Comparison of ENCODE assay signal across 18 cellular contexts in the genomic region with DNA sequence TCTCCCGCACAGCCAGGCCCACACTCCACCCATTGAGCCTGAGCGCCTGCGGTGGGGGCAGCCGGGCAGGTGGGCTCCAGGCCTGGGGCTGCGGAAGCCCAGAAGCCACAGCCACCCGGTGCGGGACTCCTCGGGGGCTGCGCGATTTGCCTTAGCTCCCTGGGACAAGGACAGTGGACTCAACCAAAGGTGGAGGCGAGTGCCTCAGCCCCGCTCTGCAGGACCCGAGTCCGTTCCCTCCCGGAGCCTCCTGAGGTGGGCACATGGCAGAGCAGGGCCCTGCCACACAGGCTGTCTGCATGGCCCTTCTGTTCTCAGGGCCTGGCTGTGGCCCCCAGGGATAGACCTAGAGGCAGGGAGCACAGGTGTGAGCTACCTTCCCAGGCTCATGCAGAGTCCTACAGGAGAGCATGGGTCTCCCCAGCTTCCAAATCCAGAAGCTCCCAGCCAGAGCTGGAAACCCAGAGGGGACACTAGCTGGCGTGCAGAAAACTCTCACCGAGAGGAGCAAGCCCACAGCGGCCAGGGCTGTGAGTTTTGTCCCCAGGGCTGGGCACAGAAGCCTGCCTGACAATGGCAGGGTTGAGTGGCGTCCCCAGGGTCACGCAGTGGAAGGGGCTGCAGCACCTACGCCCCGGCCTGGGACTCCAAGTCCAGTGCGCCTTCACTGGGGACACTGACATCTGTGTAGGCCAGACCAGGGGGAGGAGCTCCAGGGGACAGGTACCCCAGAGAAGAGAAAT. TPM values are rescaled to one million over a fixed set of nuclear protein-coding genes. Genes with fewer than 3 reads are reported as not detected.
DNase-seq lines count a peak whose midpoint lies in the region; ATAC-seq, FAIRE-seq and TF ChIP-seq lines count a peak whose summit lies in the region.
"Had no signal": no experiment of that assay in that cellular context is flagged by ENCODE, and none has a peak within 500 bp of the region (broad histone marks: within the 10 kb centered on the region; RNA-seq: fewer than 3 reads in every experiment).

No MANE protein-coding gene starts in this region.

- intact Hi-C loops in right lobe of liver (cut with DNase I) (loop anchor here in 1 of 2 donors (5.0 to 10.0 kb wide), 3 partner anchors 139 to 484 kb away; no protein-coding TSS in a partner anchor), HepG2 (cut with micrococcal nuclease; ENCODE audit: unreplicated experiment) (loop anchor here (5.0 kb wide), 1 partner anchor 239 kb away; no protein-coding TSS in a partner anchor), upper lobe of right lung (cut with DNase I) (loop anchor here (5.0 kb wide), 1 partner anchor 139 kb away; no protein-coding TSS in a partner anchor)

- ATAC-seq in right lobe of liver (no peak), HepG2 (no peak), upper lobe of right lung (no peak), HG02938 (IDR thresholded peaks at IDR 0.05; ENCODE audit: unreplicated experiment) (no peak)

- no peaks in the 10 kb centered on the region for H3K79me2 ChIP-seq in HepG2 (ENCODE audit: insufficient read depth, low read length)

- peak in 2 of 3 donors; percentile 47 to 56 for DNase-seq in right lobe of liver
- no peak for DNase-seq in HepG2 (ENCODE audit: low spot score)
- DNase-seq in Peyer's patch, result peak; percentile 16 to 54 (median 44)
- peak; percentile 87 for DNase-seq in mesenteric fat pad (ENCODE audit: low spot score)
- peak; percentile 69 for DNase-seq in upper lobe of right lung
- DNase-seq in globus pallidus (ENCODE audit: low spot score), result no peak
- no peak for DNase-seq in dermis blood vessel endothelial cell
- DNase-seq: activated CD4-positive, CD25-positive, alpha-beta regulatory T cell treated with anti-CD3 and anti-CD28 coated beads, Interleukin-2, amount 50 U/mL, for 72 hours; activated gamma-delta T cell treated with Interleukin-2 at 50 U/mL for 16 hours; HFFc6; NCI-H1048 had no signal

- CTCF ChIA-PET in HepG2 (lab: Yijun Ruan, JAX; ENCODE audit: low intra/inter-chr PET ratio, low total read pairs), result no interaction called here

- WGBS in right lobe of liver (ENCODE audit: insufficient coverage, low coverage, low lambda C conversion rate, missing lambda C conversion rate), result no CpG with 5 or more reads among the region's 23 CpGs
- 84% methylated on average over 10 of the region's 23 CpGs for WGBS in HepG2 (ENCODE audit: low lambda C conversion rate)

- no peaks in the 10 kb centered on the region for H4K20me1 ChIP-seq in HepG2 (ENCODE audit: insufficient read depth, low read length)

- no peak overlapping the region for H3K4me3 ChIP-seq in right lobe of liver
- H3K4me3 ChIP-seq in HepG2 (replicated peaks in 1 of 3; ENCODE audit: insufficient read depth in 1 of 3, low read depth in 2 of 3, low read length in 3 of 3), result no peak overlapping the region
- H3K4me3 ChIP-seq in Peyer's patch, result no peak overlapping the region
- H3K4me3 ChIP-seq in upper lobe of right lung, result no peak overlapping the region

- H3K9me3 ChIP-seq in right lobe of liver (no peaks in the 10 kb centered on the region), HepG2 (ENCODE audit: low read length) (no peaks in the 10 kb centered on the region), Peyer's patch (no peaks in the 10 kb centered on the region), upper lobe of right lung (no peaks in the 10 kb centered on the region)
- H3K9me3 ChIP-seq: breast epithelium had no signal

- no peak overlapping the region for H3K27ac ChIP-seq in right lobe of liver
- H3K27ac ChIP-seq in HepG2 (ENCODE audit: extremely low read length, insufficient read depth, low read length), result no peak overlapping the region
- H3K27ac ChIP-seq in Peyer's patch, result peak overlapping the region in 3 of 4 donors; percentile 85 to 94 (median 92)
- no peak overlapping the region for H3K27ac ChIP-seq in upper lobe of right lung

- H3K36me3 ChIP-seq in right lobe of liver (no peaks in the 10 kb centered on the region), HepG2 (replicated peaks in 1 of 2; ENCODE audit: control insufficient read depth in 1 of 2, insufficient read depth in 2 of 2, low read length in 2 of 2) (peaks cover 0 to 3% of the 10 kb centered on the region in 2 experiments; a peak in 3 of 5 replicates), Peyer's patch (no peaks in the 10 kb centered on the region), upper lobe of right lung (no peaks in the 10 kb centered on the region)
- H3K36me3 ChIP-seq: breast epithelium had no signal

- POLR2A ChIA-PET in HepG2 (lab: Yijun Ruan, JAX), result no interaction called here

- FAIRE-seq in HepG2 (lab: Jason Lieb, UNC), result no peak
- FAIRE-seq: endometrium, kidney had no signal

- H3K4me2 ChIP-seq in HepG2 (ENCODE audit: low read depth, low read length), result no peak overlapping the region

- H3K27me3 ChIP-seq in right lobe of liver (no peaks in the 10 kb centered on the region), HepG2 (ENCODE audit: control insufficient read depth in 1 of 2, insufficient read depth in 2 of 2, low read length in 2 of 2) (no peaks in the 10 kb centered on the region), Peyer's patch (no peaks in the 10 kb centered on the region), upper lobe of right lung (no peaks in the 10 kb centered on the region)
- H3K27me3 ChIP-seq: breast epithelium had no signal

- no peak overlapping the region for H3K9ac ChIP-seq in HepG2 (ENCODE audit: insufficient read depth, low read depth, low read length)

- no peak for TF ChIP-seq EP300 in HepG2 (IDR thresholded peaks at IDR 0.05; ENCODE audit: low read depth in 2 of 2, low read length in 2 of 2)
- no peak for TF ChIP-seq EP300 in HepG2 (CRISPR knock-in tag; IDR thresholded peaks at IDR 0.05; ENCODE audit: borderline replicate concordance)

- TF ChIP-seq POLR2A in right lobe of liver (IDR thresholded peaks at IDR 0.05) (no peak), HepG2 (IDR thresholded peaks at IDR 0.05; ENCODE audit: insufficient read depth in 1 of 2, low read depth in 2 of 2, low read length in 2 of 2) (no peak), Peyer's patch (IDR thresholded peaks at IDR 0.05) (no peak)

- no peak overlapping the region for H2AFZ ChIP-seq in HepG2 (ENCODE audit: low read length)

- TF ChIP-seq RAD21 in HepG2 (CRISPR knock-in tag; IDR thresholded peaks at IDR 0.05), result no peak

- BruUV-seq in HepG2 (replicated peaks; lab: Mats Ljungman, UMichigan), result no TSS peak

- TF ChIP-seq CTCF in right lobe of liver (IDR thresholded peaks at IDR 0.05) (no peak), HepG2 (CRISPR knock-in tag; IDR thresholded peaks at IDR 0.05) (no peak), Peyer's patch (IDR thresholded peaks at IDR 0.05) (no peak), upper lobe of right lung (IDR thresholded peaks at IDR 0.05) (no peak)

- in situ Hi-C loops in HepG2 (cut with HindIII; ENCODE audit: extremely low pct_ligation_motif_present, low pct_unique_long_range_greater_than_20kb), result no loop called here

- H3K4me1 ChIP-seq in right lobe of liver, result peaks cover 0 to 11% (median 0%) of the 10 kb centered on the region in 4 donors
- H3K4me1 ChIP-seq in HepG2 (ENCODE audit: insufficient read depth, low read length), result peaks cover 8% of the 10 kb centered on the region; the same call in 1 of the 2 replicates
- H3K4me1 ChIP-seq in Peyer's patch, result peaks cover 0 to 17% (median 6%) of the 10 kb centered on the region in 4 donors
- H3K4me1 ChIP-seq in upper lobe of right lung, result peaks cover 11% of the 10 kb centered on the region

TF ChIP-seq in HepG2, 621 proteins besides CTCF, POLR2A, EP300 and RAD21 (continues in another document):
- TF ChIP-seq ZNF138 (CRISPR knock-in tag; IDR thresholded peaks at IDR 0.05; ENCODE audit: low read depth), result no peak
- no peak for TF ChIP-seq ONECUT2 (CRISPR knock-in tag; IDR thresholded peaks at IDR 0.05)
- no peak for TF ChIP-seq SOX13 (IDR thresholded peaks at IDR 0.05)
- no peak for TF ChIP-seq SOX13 (CRISPR knock-in tag; conservative IDR thresholded peaks at IDR 0.05 in 1 of 2, IDR thresholded peaks at IDR 0.05 in 1 of 2)
- no peak for TF ChIP-seq FOXM1 (CRISPR knock-in tag; IDR thresholded peaks at IDR 0.05)
- no peak for TF ChIP-seq ZNF205 (CRISPR knock-in tag; IDR thresholded peaks at IDR 0.05)
- TF ChIP-seq ZNF780A (CRISPR knock-in tag; IDR thresholded peaks at IDR 0.05), result no peak
- TF ChIP-seq MTA1 (CRISPR knock-in tag; IDR thresholded peaks at IDR 0.05; ENCODE audit: borderline replicate concordance), result no peak
- TF ChIP-seq NCOA2 (CRISPR knock-in tag; IDR thresholded peaks at IDR 0.05), result no peak

RNA-seq across cellular contexts. Expression of a gene that starts 22.2 kb away (rescaled TPM):
- total RNA-seq in right lobe of liver, result not detected
- total RNA-seq in HepG2 (2016; rRNA removed; fragmentation: Illumina TruSeq; extraction: Trizol), result not detected in 2 replicates
- total RNA-seq in HepG2 (2016; cell fraction: cytosol; rRNA removed; fragmentation: Illumina TruSeq; extraction: Trizol; ENCODE audit: low read depth), result not detected in 2 replicates
- not detected in 2 replicates for total RNA-seq in HepG2 (2016; cell fraction: insoluble cytoplasmic fraction; rRNA removed; fragmentation: Illumina TruSeq; extraction: Trizol)
- not detected in 2 replicates for total RNA-seq in HepG2 (2016; cell fraction: membrane; rRNA removed; fragmentation: Illumina TruSeq; extraction: Trizol)
- total RNA-seq in HepG2 (2016; cell fraction: nucleus; rRNA removed; fragmentation: Illumina TruSeq; extraction: Trizol), result not detected in 2 replicates
- polyA plus RNA-seq in HepG2 (2011; rRNA removed), result 0.09 and 0.17 TPM in 2 replicates
- polyA plus RNA-seq in HepG2 (2011; cell fraction: cytosol; rRNA removed), result 0.09 TPM in 2 replicates
- polyA plus RNA-seq in HepG2 (2011; cell fraction: nucleus; rRNA removed), result 0.39 and 0.76 TPM in 2 replicates
- 0.16 and 0.17 TPM in 2 replicates for polyA plus RNA-seq in HepG2 (2012)
- polyA plus RNA-seq in HepG2 (2016; cell fraction: cytosol; fragmentation: Illumina TruSeq; extraction: Trizol; ENCODE audit: low read depth), result not detected in 2 replicates
- polyA plus RNA-seq in HepG2 (2016; cell fraction: insoluble cytoplasmic fraction; fragmentation: Illumina TruSeq; extraction: Trizol; ENCODE audit: low read depth), result not detected in 2 replicates
- polyA plus RNA-seq in HepG2 (2016; cell fraction: membrane; fragmentation: Illumina TruSeq; extraction: Trizol; ENCODE audit: low read depth), result not detected in 2 replicates
- not detected in 2 replicates for polyA plus RNA-seq in HepG2 (2016; cell fraction: nucleus; fragmentation: Illumina TruSeq; extraction: Trizol; ENCODE audit: insufficient read depth, low read depth)
- polyA minus RNA-seq in HepG2 (2011; rRNA and poly(A)+ RNA removed; ENCODE audit: low replicate concordance), result 0.40 TPM in 1 of 2 replicates, not detected in the other
- polyA minus RNA-seq in HepG2 (2011; cell fraction: cytosol; rRNA and poly(A)+ RNA removed), result not detected in 2 replicates
- not detected in 2 replicates for polyA minus RNA-seq in HepG2 (2011; cell fraction: nucleus; rRNA and poly(A)+ RNA removed)
- total RNA-seq in Peyer's patch, result not detected
- not detected for total RNA-seq in mesenteric fat pad
- not detected for total RNA-seq in upper lobe of right lung
- not detected in 2 replicates for total RNA-seq in dermis blood vessel endothelial cell
- total RNA-seq: breast epithelium, glomerular endothelial cell, HFFc6, kidney, OCI-LY7, sciatic nerve had no signal

Comparison
In these comparisons a context has a peak if more than half of its experiments do, and no peak if none do; other contexts are left out.
1. DNase-seq: peak in right lobe of liver (2 of 3), Peyer's patch (3 of 3), mesenteric fat pad (single experiment) and upper lobe of right lung (single experiment); none in HepG2 (single experiment), globus pallidus (single experiment) and dermis blood vessel endothelial cell (single experiment).
2. H3K27ac ChIP-seq: peak in Peyer's patch (3 of 4); none in right lobe of liver (0 of 3), HepG2 (single experiment) and upper lobe of right lung (single experiment).